ENCODE assay signal across 8 cellular contexts in genomic region chr5:151020304-151021031, GRCh38. TPM values are rescaled to one million over a fixed set of nuclear protein-coding genes. Genes with fewer than 3 reads are reported as not detected.
A peak's percentile ranks its signal among the peaks of the same experiment; 100 is the strongest.
DNase-seq lines count a peak whose midpoint lies in the region; ATAC-seq and TF ChIP-seq lines count a peak whose summit lies in the region.

TSS of gene GPX3 (plus strand) at chr5:151020591. CDS start at chr5:151020655, 64 bp downstream.

- TF ChIP-seq POLR2A in erythroblast (IDR thresholded peaks at IDR 0.05; ENCODE audit: low read length) = no peak

- no peaks in the 10 kb centered on the region for H3K9me3 ChIP-seq in subcutaneous abdominal adipose tissue (ENCODE audit: control insufficient read depth in 5 of 5, low read length in 5 of 5)

- DNase-seq in DMS 273 treated with DMSO at 0.1 percent for 48 hours (lab: John Stamatoyannopoulos, UW) = peak; percentile 21
- DNase-seq in M059J (ENCODE audit: low read depth) = peak; percentile 80
- DNase-seq in activated CD8-positive, alpha-beta memory T cell treated with anti-CD3 and anti-CD28 coated beads, Interleukin-2, amount 50 U/mL, for 48 hours = peak; percentile 71
- peak; percentile 51 to 63 for DNase-seq in erythroblast (lab: John Stamatoyannopoulos, UW)
- peak; percentile 57 for DNase-seq in midbrain (lab: John Stamatoyannopoulos, UW)
- DNase-seq in KG1 (lab: John Stamatoyannopoulos, UW) = no peak

- H3K4me3 ChIP-seq in subcutaneous abdominal adipose tissue (ENCODE audit: low read depth in 1 of 5, low read length in 5 of 5) = peak within 1 kb of the TSS; percentile 83 to 95 (median 86)

- peak within 1 kb of the TSS; percentile 98 for H3K27ac ChIP-seq in subcutaneous abdominal adipose tissue (ENCODE audit: low read depth, low read length)

- H3K27me3 ChIP-seq in subcutaneous abdominal adipose tissue (ENCODE audit: control insufficient read depth in 5 of 5, insufficient read depth in 4 of 5, low read length in 5 of 5) = no peaks in the 10 kb centered on the region

- peaks cover 0 to 24% (median 15%) of the 10 kb centered on the region in 5 donors for H3K36me3 ChIP-seq in subcutaneous abdominal adipose tissue (ENCODE audit: control insufficient read depth in 5 of 5, insufficient read depth in 5 of 5, low read length in 5 of 5)

- H3K9ac ChIP-seq in subcutaneous abdominal adipose tissue (ENCODE audit: low read length in 5 of 5) = peak within 1 kb of the TSS; percentile 83 to 92 (median 88)

- ATAC-seq in GM21526 (IDR thresholded peaks at IDR 0.05; ENCODE audit: low FRiP score, unreplicated experiment) = peak; percentile 57

- peaks cover 28 to 79% (median 70%) of the 10 kb centered on the region in 5 donors for H3K4me1 ChIP-seq in subcutaneous abdominal adipose tissue (ENCODE audit: control insufficient read depth in 5 of 5, insufficient read depth in 5 of 5, low read length in 5 of 5)

RNA-seq across cellular contexts. Expression of gene GPX3, which starts in this region (rescaled TPM):
- 62.3 and 68.5 TPM in 2 replicates for total RNA-seq in M059J (2014; rRNA removed; shearing (Covaris generic))
